ENCODE assay signal across 9 cellular contexts in genomic region chr9:128439273-128439672, GRCh38.
"Had no signal": no experiment of that assay in that cellular context is flagged by ENCODE, and none has a peak within 500 bp of the region (broad histone marks: within the 10 kb centered on the region; RNA-seq: fewer than 3 reads in every experiment).

No MANE protein-coding gene starts in this region.

- H3K36me3 ChIP-seq: sigmoid colon had no signal

- H3K9me3 ChIP-seq: esophagus muscularis mucosa, sigmoid colon, testis had no signal

- H3K4me3 Mint-ChIP-seq: activated CD8-positive, alpha-beta memory T cell treated with anti-CD3 and anti-CD28 coated beads, Interleukin-2, amount 10 ng/mL, durations not matched to agents 7 days and 5 days; activated T-cell treated with anti-CD3 and anti-CD28 coated beads, Interleukin-2, amount 50 U/mL, for 24 hours; stimulated activated naive CD8-positive, alpha-beta T cell treated with anti-CD3 and anti-CD28 coated beads, Interleukin-15, Interleukin-2, amounts not matched to agents 100 ng/mL and 50 ng/mL, for 24 hours; T-helper 17 cell had no signal

- H3K27ac ChIP-seq: brain microvascular endothelial cell, sigmoid colon, testis had no signal

- H3K9me3 Mint-ChIP-seq: activated naive CD4-positive, alpha-beta T cell treated with anti-CD3 and anti-CD28 coated beads, Interleukin-2, amount 50 U/mL, for 72 hours; activated T-cell treated with anti-CD3 and anti-CD28 coated beads, Interleukin-2, amount 50 U/mL, for 24 hours; stimulated activated naive CD8-positive, alpha-beta T cell treated with anti-CD3 and anti-CD28 coated beads, Interleukin-15, Interleukin-2, amounts not matched to agents 100 ng/mL and 50 ng/mL, for 24 hours had no signal

- H3K27me3 Mint-ChIP-seq: activated CD8-positive, alpha-beta memory T cell treated with anti-CD3 and anti-CD28 coated beads, Interleukin-2, amount 10 ng/mL, durations not matched to agents 7 days and 5 days; activated T-cell treated with anti-CD3 and anti-CD28 coated beads, Interleukin-2, amount 50 U/mL, for 24 hours; stimulated activated naive CD8-positive, alpha-beta T cell treated with anti-CD3 and anti-CD28 coated beads, Interleukin-15, Interleukin-2, amounts not matched to agents 100 ng/mL and 50 ng/mL, for 24 hours; T-helper 17 cell had no signal

- H3K27me3 ChIP-seq: brain microvascular endothelial cell, sigmoid colon, testis had no signal

- H3K36me3 Mint-ChIP-seq: activated CD8-positive, alpha-beta memory T cell treated with anti-CD3 and anti-CD28 coated beads, Interleukin-2, amount 10 ng/mL, durations not matched to agents 7 days and 5 days; activated naive CD4-positive, alpha-beta T cell treated with anti-CD3 and anti-CD28 coated beads, Interleukin-2, amount 50 U/mL, for 72 hours had no signal

- H3K27ac Mint-ChIP-seq: activated naive CD4-positive, alpha-beta T cell treated with anti-CD3 and anti-CD28 coated beads, Interleukin-2, amount 50 U/mL, for 72 hours; activated T-cell treated with anti-CD3 and anti-CD28 coated beads, Interleukin-2, amount 50 U/mL, for 24 hours; stimulated activated naive CD8-positive, alpha-beta T cell treated with anti-CD3 and anti-CD28 coated beads, Interleukin-15, Interleukin-2, amounts not matched to agents 100 ng/mL and 50 ng/mL, for 24 hours; T-helper 17 cell had no signal

- H3K4me3 ChIP-seq: esophagus muscularis mucosa, sigmoid colon, testis had no signal
